Comparison of ENCODE assay signal across 23 cellular contexts in the genomic region with DNA sequence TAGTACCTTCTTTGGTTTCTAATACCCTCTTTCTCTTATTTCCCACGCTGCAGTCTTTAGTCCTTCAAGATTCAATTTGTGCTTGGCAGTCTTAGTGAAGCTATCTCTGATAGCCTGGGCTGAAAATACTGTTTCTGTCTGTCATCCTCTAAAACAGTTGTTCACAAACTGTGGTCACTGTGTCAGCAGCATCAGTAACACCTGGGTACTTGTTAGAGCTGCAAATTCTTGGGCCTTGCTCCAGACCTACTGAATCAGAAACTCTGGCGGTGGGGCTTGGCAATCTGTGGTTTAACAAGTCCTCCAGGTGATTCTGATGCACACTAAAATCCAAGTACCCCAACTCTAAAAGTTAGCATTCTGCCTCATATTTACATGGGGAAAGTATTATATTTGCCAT.
DNase-seq lines count a peak whose midpoint lies in the region; ATAC-seq, FAIRE-seq and TF ChIP-seq lines count a peak whose summit lies in the region.
"Had no signal": no experiment of that assay in that cellular context is flagged by ENCODE, and none has a peak within 500 bp of the region (broad histone marks: within the 10 kb centered on the region; RNA-seq: fewer than 3 reads in every experiment).

No MANE protein-coding gene starts in this region.

- TF ChIP-seq CTCF in right atrium auricular region (IDR thresholded peaks at IDR 0.05) (no peak), heart right ventricle (IDR thresholded peaks at IDR 0.05) (no peak)

- DNase-seq in Right ventricle myocardium inferior (ENCODE audit: missing footprints) (no peak), right atrium auricular region (ENCODE audit: low spot score) (no peak), RPMI8226 (peak; percentile 3), heart right ventricle (peak in 1 of 2 donors; percentile 10), left ventricle myocardium superior (peak; percentile 29), activated gamma-delta T cell (lab: John Stamatoyannopoulos, UW) (no peak), GM12891 (ENCODE audit: insufficient read length, low spot score) (no peak), hepatic stellate cell (ENCODE audit: low spot score) (no peak)
- DNase-seq: Calu3; CD4-positive, alpha-beta T cell; CD8-positive, alpha-beta memory T cell; COR-L47; DMS53; DMS79 treated with DMSO at 0.1 percent for 48 hours; GF-D8; GM23248; H7; HCEC 1CT had no signal

- ATAC-seq in Right ventricle myocardium inferior: peak; percentile 84
- peak in 7 of 8 donors; percentile 48 to 95 (median 68) for ATAC-seq in heart right ventricle
- peak; percentile 96 for ATAC-seq in left ventricle myocardium superior

- no peak for FAIRE-seq in GM12891 (lab: Jason Lieb, UNC)
- FAIRE-seq: A204.1, GM19239, H1 had no signal

- no peaks in the 10 kb centered on the region for H3K4me1 ChIP-seq in right atrium auricular region
- H3K4me1 ChIP-seq in heart right ventricle: no peaks in the 10 kb centered on the region

- H3K4me3 ChIP-seq in right atrium auricular region (no peak overlapping the region), heart right ventricle (no peak overlapping the region)
- H3K4me3 ChIP-seq: BLaER1 treated with 17β-estradiol and CSF1 and Interleukin-3, amounts not matched to agents 10 nM and 100 nM; GM23248 had no signal

- H3K36me3 ChIP-seq in right atrium auricular region: no peaks in the 10 kb centered on the region
- H3K36me3 ChIP-seq in heart right ventricle: no peaks in the 10 kb centered on the region
- H3K36me3 ChIP-seq: BLaER1 treated with 17β-estradiol and CSF1 and Interleukin-3, amounts not matched to agents 10 nM and 100 nM had no signal

- H3K9me3 ChIP-seq in right atrium auricular region (no peaks in the 10 kb centered on the region), heart right ventricle (no peaks in the 10 kb centered on the region)
- H3K9me3 ChIP-seq: BLaER1 treated with 17β-estradiol and CSF1 and Interleukin-3, amounts not matched to agents 10 nM and 100 nM had no signal

- 30 to 53% methylated on average over 2 of the region's 2 CpGs for WGBS in heart right ventricle, 2 donors

- H3K27me3 ChIP-seq in right atrium auricular region (no peaks in the 10 kb centered on the region), heart right ventricle (no peaks in the 10 kb centered on the region)
- H3K27me3 ChIP-seq: BLaER1 treated with 17β-estradiol and CSF1 and Interleukin-3, amounts not matched to agents 10 nM and 100 nM had no signal

- H3K27ac ChIP-seq in right atrium auricular region (no peak overlapping the region), heart right ventricle (no peak overlapping the region)
- H3K27ac ChIP-seq: 22Rv1; BLaER1 treated with 17β-estradiol and CSF1 and Interleukin-3, amounts not matched to agents 10 nM and 100 nM; GM23248 had no signal

- intact Hi-C loops in Right ventricle myocardium inferior (cut with DNase I): no loop called here
- intact Hi-C loops in heart right ventricle (cut with DNase I): no loop called here
- intact Hi-C loops in left ventricle myocardium superior (cut with micrococcal nuclease): no loop called here

- TF ChIP-seq POLR2A in GM12891 (IDR thresholded peaks at IDR 0.05; ENCODE audit: low read depth, low read length): no peak

TF ChIP-seq in GM12891, 5 proteins besides CTCF, POLR2A, EP300 and RAD21:
- TF ChIP-seq SPI1 (IDR thresholded peaks at IDR 0.05; ENCODE audit: low read depth, low read length): no peak
- no peak for TF ChIP-seq PAX5 (IDR thresholded peaks at IDR 0.05; ENCODE audit: insufficient read depth, low read length, severe bottlenecking)
- TF ChIP-seq POU2F2 (IDR thresholded peaks at IDR 0.05; ENCODE audit: low read depth, low read length): no peak
- TF ChIP-seq TAF1 (IDR thresholded peaks at IDR 0.05; ENCODE audit: low read depth, low read length): no peak
- no peak for TF ChIP-seq POLR2AphosphoS5 (IDR thresholded peaks at IDR 0.05; ENCODE audit: low read depth, low read length)

Comparison
In these comparisons a context has a peak if more than half of its experiments do, and no peak if none do; other contexts are left out.
1. DNase-seq: peak in RPMI8226 (single experiment) and left ventricle myocardium superior (single experiment); none in Right ventricle myocardium inferior (single experiment), right atrium auricular region (single experiment), activated gamma-delta T cell (single experiment), GM12891 (single experiment) and hepatic stellate cell (single experiment).
2. Peak in every context shown above with its lines, with median percentiles within 50 percentile points of each other: ATAC-seq.